11 cellular contexts compared by ENCODE assay signal in the genomic region with DNA sequence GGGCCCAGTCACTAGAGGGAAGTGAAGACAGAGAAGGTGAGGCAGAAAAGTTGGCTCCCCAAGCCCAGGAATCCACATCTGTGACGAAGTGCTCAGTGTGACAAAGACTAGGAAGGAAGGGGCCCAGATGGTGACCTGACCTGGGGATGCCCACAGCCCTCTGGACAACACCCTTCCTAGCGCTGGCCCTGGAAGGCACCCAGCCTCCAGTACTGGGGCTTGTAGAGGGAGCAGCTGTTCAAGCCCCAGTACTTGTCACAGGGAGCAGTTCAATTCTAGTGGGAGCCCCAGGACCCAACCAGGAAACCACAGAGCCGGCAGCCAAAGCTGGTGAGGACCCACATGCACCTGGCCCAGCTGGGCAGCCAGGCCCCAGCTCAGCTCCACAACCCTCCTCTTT.
A peak's percentile ranks its signal among the peaks of the same experiment; 100 is the strongest.
DNase-seq lines count a peak whose midpoint lies in the region; ATAC-seq and TF ChIP-seq lines count a peak whose summit lies in the region.
"Had no signal": no experiment of that assay in that cellular context is flagged by ENCODE, and none has a peak within 500 bp of the region (broad histone marks: within the 10 kb centered on the region; RNA-seq: fewer than 3 reads in every experiment).

No MANE protein-coding gene starts in this region.

- H3K9ac ChIP-seq in BLaER1: peak overlapping the region; percentile 69

- H3K4me3 Mint-ChIP-seq in brain: no peak overlapping the region
- peak overlapping the region in 1 of 10 donors; percentile 38 for H3K4me3 Mint-ChIP-seq in naive thymus-derived CD4-positive, alpha-beta T cell
- no peak overlapping the region for H3K4me3 Mint-ChIP-seq in activated CD4-positive, alpha-beta memory T cell treated with anti-CD3 and anti-CD28 coated beads, Interleukin-2, amount 10 ng/mL, durations not matched to agents 7 days and 5 days

- DNase-seq in naive thymus-derived CD4-positive, alpha-beta T cell: no peak
- no peak for DNase-seq in activated naive CD4-positive, alpha-beta T cell (lab: John Stamatoyannopoulos, UW)
- DNase-seq in HEK293T (ENCODE audit: extremely low spot score): no peak
- no peak for DNase-seq in activated CD4-positive, alpha-beta T cell treated with anti-CD3 and anti-CD28 coated beads, Interleukin-2, amount 50 U/mL, for 4 hours
- DNase-seq in activated CD4-positive, alpha-beta memory T cell treated with anti-CD3 and anti-CD28 coated beads, Interleukin-2, amount 10 ng/mL, durations not matched to agents 7 days and 5 days: no peak
- DNase-seq: activated CD4-positive, CD25-positive, alpha-beta regulatory T cell; NCI-H510A had no signal

- H3K4me1 ChIP-seq in BLaER1: peaks cover 99% of the 10 kb centered on the region
- H3K4me1 ChIP-seq in naive thymus-derived CD4-positive, alpha-beta T cell (ENCODE audit: control insufficient read depth in 2 of 2, insufficient read depth in 2 of 2, low read length in 2 of 2): no peaks in the 10 kb centered on the region

- no peaks in the 10 kb centered on the region for H3K36me3 ChIP-seq in BLaER1
- H3K36me3 ChIP-seq in naive thymus-derived CD4-positive, alpha-beta T cell (ENCODE audit: control insufficient read depth in 2 of 3, insufficient read depth in 3 of 3, low read length in 3 of 3): no peaks in the 10 kb centered on the region
- H3K36me3 ChIP-seq: neutrophil had no signal

- intact Hi-C loops in naive thymus-derived CD4-positive, alpha-beta T cell (cut with micrococcal nuclease): no loop called here

- POLR2A ChIA-PET in naive thymus-derived CD4-positive, alpha-beta T cell (lab: Charles Lee): no interaction called here
- POLR2A ChIA-PET in HEK293T (lab: Yijun Ruan, JAX): no interaction called here
- POLR2A ChIA-PET in activated CD4-positive, alpha-beta memory T cell treated with anti-CD3 and anti-CD28 coated beads, Interleukin-2, amount 10 ng/mL, durations not matched to agents 7 days and 5 days (lab: Charles Lee): no interaction called here

- H3K4me1 Mint-ChIP-seq in brain: peaks cover 30% of the 10 kb centered on the region
- H3K4me1 Mint-ChIP-seq in naive thymus-derived CD4-positive, alpha-beta T cell: peaks cover 0 to 12% (median 5%) of the 10 kb centered on the region in 7 donors
- no peaks in the 10 kb centered on the region for H3K4me1 Mint-ChIP-seq in activated CD4-positive, alpha-beta memory T cell treated with anti-CD3 and anti-CD28 coated beads, Interleukin-2, amount 10 ng/mL, durations not matched to agents 7 days and 5 days

- no peaks in the 10 kb centered on the region for H3K36me3 Mint-ChIP-seq in brain
- peaks cover 0 to 7% (median 0%) of the 10 kb centered on the region in 5 donors for H3K36me3 Mint-ChIP-seq in naive thymus-derived CD4-positive, alpha-beta T cell
- H3K36me3 Mint-ChIP-seq in activated CD4-positive, alpha-beta memory T cell treated with anti-CD3 and anti-CD28 coated beads, Interleukin-2, amount 10 ng/mL, durations not matched to agents 7 days and 5 days (ENCODE audit: low read depth): no peaks in the 10 kb centered on the region

- H3K27me3 Mint-ChIP-seq in brain: no peaks in the 10 kb centered on the region
- no peaks in the 10 kb centered on the region for H3K27me3 Mint-ChIP-seq in naive thymus-derived CD4-positive, alpha-beta T cell
- H3K27me3 Mint-ChIP-seq in activated CD4-positive, alpha-beta memory T cell treated with anti-CD3 and anti-CD28 coated beads, Interleukin-2, amount 10 ng/mL, durations not matched to agents 7 days and 5 days: no peaks in the 10 kb centered on the region

- H3K4me2 ChIP-seq in BLaER1: peak overlapping the region; percentile 95

- no peaks in the 10 kb centered on the region for H3K9me3 Mint-ChIP-seq in brain
- peaks cover 0 to 1% (median 0%) of the 10 kb centered on the region in 11 donors for H3K9me3 Mint-ChIP-seq in naive thymus-derived CD4-positive, alpha-beta T cell
- H3K9me3 Mint-ChIP-seq in activated CD4-positive, alpha-beta memory T cell treated with anti-CD3 and anti-CD28 coated beads, Interleukin-2, amount 10 ng/mL, durations not matched to agents 7 days and 5 days: no peaks in the 10 kb centered on the region

- peaks cover 5% of the 10 kb centered on the region; the same call in 1 of the 2 replicates for H4K20me1 ChIP-seq in BLaER1

- peak overlapping the region; percentile 92 for H3K27ac ChIP-seq in BLaER1
- no peak overlapping the region for H3K27ac ChIP-seq in naive thymus-derived CD4-positive, alpha-beta T cell (ENCODE audit: low read depth, low read length)
- H3K27ac ChIP-seq: neutrophil had no signal

- H3K27ac Mint-ChIP-seq in brain: peak overlapping the region in 3 of 5 experiments; percentile 8 to 64 (median 19)
- H3K27ac Mint-ChIP-seq in naive thymus-derived CD4-positive, alpha-beta T cell: peak overlapping the region in 2 of 9 donors; percentile 11 to 74
- H3K27ac Mint-ChIP-seq in activated CD4-positive, alpha-beta memory T cell treated with anti-CD3 and anti-CD28 coated beads, Interleukin-2, amount 10 ng/mL, durations not matched to agents 7 days and 5 days: no peak overlapping the region

- CTCF ChIA-PET in naive thymus-derived CD4-positive, alpha-beta T cell (lab: Charles Lee): no interaction called here
- CTCF ChIA-PET in HEK293T (lab: Yijun Ruan, JAX): no interaction called here
- CTCF ChIA-PET in activated CD4-positive, alpha-beta memory T cell treated with anti-CD3 and anti-CD28 coated beads, Interleukin-2, amount 10 ng/mL, durations not matched to agents 7 days and 5 days (lab: Charles Lee): no interaction called here

- no peaks in the 10 kb centered on the region for H3K27me3 ChIP-seq in BLaER1
- H3K27me3 ChIP-seq in naive thymus-derived CD4-positive, alpha-beta T cell (ENCODE audit: control insufficient read depth in 2 of 2, insufficient read depth in 2 of 2, low read length in 2 of 2): no peaks in the 10 kb centered on the region
- H3K27me3 ChIP-seq: neutrophil had no signal

- ATAC-seq in HG03432 (IDR thresholded peaks at IDR 0.05; ENCODE audit: unreplicated experiment): peak; percentile 63
- ATAC-seq in naive thymus-derived CD4-positive, alpha-beta T cell: peak; percentile 35

- peak overlapping the region; percentile 41 for H3K4me3 ChIP-seq in BLaER1
- H3K4me3 ChIP-seq in naive thymus-derived CD4-positive, alpha-beta T cell (ENCODE audit: low read length): no peak overlapping the region

- H3K9me3 ChIP-seq in BLaER1: no peaks in the 10 kb centered on the region
- no peaks in the 10 kb centered on the region for H3K9me3 ChIP-seq in naive thymus-derived CD4-positive, alpha-beta T cell (ENCODE audit: control insufficient read depth in 2 of 3, low read length in 3 of 3)
- H3K9me3 ChIP-seq: neutrophil had no signal

- TF ChIP-seq CTCF in brain (conservative IDR thresholded peaks at IDR 0.05): no peak

TF ChIP-seq in HEK293T, 16 proteins besides CTCF, POLR2A, EP300 and RAD21:
- TF ChIP-seq CTBP1 (IDR thresholded peaks at IDR 0.05; ENCODE audit: borderline replicate concordance) (no peak), SP1 (IDR thresholded peaks at IDR 0.05) (no peak), FOXK2 (IDR thresholded peaks at IDR 0.05) (no peak), L3MBTL2 (conservative IDR thresholded peaks at IDR 0.05) (no peak), LEF1 (IDR thresholded peaks at IDR 0.05; ENCODE audit: borderline replicate concordance) (no peak), BHLHE40 (IDR thresholded peaks at IDR 0.05; ENCODE audit: borderline replicate concordance) (no peak), ARNT (IDR thresholded peaks at IDR 0.05) (no peak)
